ENCODE assay signal across 8 cellular contexts in the genomic region with DNA sequence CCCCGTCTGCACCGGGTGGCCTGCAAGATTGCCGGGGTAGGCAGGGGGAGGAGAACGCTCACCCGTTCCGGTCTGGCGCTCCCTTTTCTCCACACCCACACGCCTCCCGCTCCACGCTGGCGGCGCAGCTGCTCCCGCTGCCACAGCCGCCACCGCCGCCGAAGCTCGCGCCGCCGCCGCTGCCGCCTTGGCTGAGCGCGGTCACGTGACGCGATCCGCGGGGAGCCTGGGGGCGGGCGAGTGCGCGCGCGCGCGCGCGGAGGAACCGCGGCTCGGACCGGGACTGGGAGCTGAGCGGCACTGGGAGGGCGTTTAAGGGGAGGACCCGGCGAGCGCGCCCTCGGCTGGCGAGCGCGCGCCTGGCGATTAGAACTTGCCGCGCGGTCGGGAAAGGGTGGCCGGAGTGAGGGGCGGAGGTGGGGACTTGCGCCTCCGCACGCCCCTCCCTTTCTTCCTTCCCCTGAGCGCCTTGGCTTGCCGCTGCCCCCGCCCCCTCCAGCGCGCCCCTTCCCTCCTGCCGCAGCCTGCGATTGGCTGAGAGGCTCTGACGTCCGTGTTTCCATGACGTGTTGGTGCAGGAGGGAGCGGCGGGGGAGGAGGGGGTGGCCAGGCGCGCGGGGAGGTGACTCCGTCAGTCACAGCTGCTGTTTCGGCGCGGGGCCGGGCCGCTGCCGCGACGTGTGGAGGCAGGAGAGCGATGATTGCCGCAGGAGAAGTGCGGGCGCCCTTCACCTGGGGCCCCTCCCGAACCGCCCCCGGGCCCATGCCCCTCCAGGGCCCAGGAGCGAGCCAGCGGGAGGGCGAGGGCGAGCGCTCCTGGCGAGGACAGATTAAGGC. TPM values are rescaled to one million over a fixed set of nuclear protein-coding genes. Genes with fewer than 3 reads are reported as not detected.
DNase-seq lines count a peak whose midpoint lies in the region; ATAC-seq and TF ChIP-seq lines count a peak whose summit lies in the region.

No MANE protein-coding gene starts in this region.

- CTCF ChIA-PET in activated B cell treated with CpG ODN at 0.5 μM for 24 hours (lab: Charles Lee) = interaction anchor here (0.6 to 2.8 kb wide), 20 partner anchors 14 to 544 kb away, joined by 3 to 15 read pairs (median 4); no protein-coding TSS in a partner anchor

- peak overlapping the region; percentile 97 for H3K27ac ChIP-seq in caudate nucleus (ENCODE audit: low read depth, low read length)

- DNase-seq in AG09309 (ENCODE audit: low read depth) (peak; percentile 98), NCI-H226 (peak; percentile 96), activated B cell treated with CpG ODN at 0.5 μM for 24 hours (peak; percentile 97), caudate nucleus (lab: John Stamatoyannopoulos, UW) (peak; percentile 83 to 100 (median 97)), immature natural killer cell (peak; percentile 98 to 99 (median 99)), smooth muscle cell of the brain vasculature (ENCODE audit: low read depth, low spot score) (peak; percentile 97)

- no peaks in the 10 kb centered on the region for H3K27me3 Mint-ChIP-seq in activated B cell treated with CpG ODN at 0.5 μM for 24 hours
- peaks cover 16 to 20% (median 17%) of the 10 kb centered on the region in 3 donors for H3K27me3 Mint-ChIP-seq in immature natural killer cell (ENCODE audit: low read depth in 3 of 3)

- peak overlapping the region; percentile 97 for H3K4me3 ChIP-seq in AG09309 (ENCODE audit: control insufficient read depth, low read depth, low read length)

- H3K36me3 Mint-ChIP-seq in activated B cell treated with CpG ODN at 0.5 μM for 24 hours (ENCODE audit: low read depth) = peaks cover 29% of the 10 kb centered on the region
- H3K36me3 Mint-ChIP-seq in immature natural killer cell = no peaks in the 10 kb centered on the region

- H3K27ac Mint-ChIP-seq in activated B cell treated with CpG ODN at 0.5 μM for 24 hours = peak overlapping the region; percentile 94
- H3K27ac Mint-ChIP-seq in immature natural killer cell = peak overlapping the region; percentile 95 to 98 (median 98)

- H3K9me3 Mint-ChIP-seq in activated B cell treated with CpG ODN at 0.5 μM for 24 hours (peaks cover 8% of the 10 kb centered on the region), immature natural killer cell (no peaks in the 10 kb centered on the region)

- peak overlapping the region; percentile 91 for H3K4me3 Mint-ChIP-seq in activated B cell treated with CpG ODN at 0.5 μM for 24 hours
- peak overlapping the region; percentile 93 to 97 (median 96) for H3K4me3 Mint-ChIP-seq in immature natural killer cell

- TF ChIP-seq CTCF in AG09309 (IDR thresholded peaks at IDR 0.05; ENCODE audit: control insufficient read depth, insufficient read depth, low read depth, low read length, missing control alignments) = no peak
- TF ChIP-seq CTCF in activated B cell treated with CpG ODN at 0.5 μM for 24 hours (IDR thresholded peaks at IDR 0.05) = no peak

- POLR2A ChIA-PET in activated B cell treated with CpG ODN at 0.5 μM for 24 hours (lab: Charles Lee) = interaction anchor here (0.6 to 5.2 kb wide), 86 partner anchors 9 to 760 kb away, joined by 3 to 115 read pairs (median 6); partner anchors contain the start of genes GALNT4 and POC1B

- intact Hi-C loops in activated B cell treated with CpG ODN at 0.5 μM for 24 hours (cut with micrococcal nuclease) = loop anchor here (1.0 to 5.0 kb wide), 16 partner anchors 12 to 543 kb away; partner anchors contain the start of gene DUSP6

- ATAC-seq in GM19023 (IDR thresholded peaks at IDR 0.05; ENCODE audit: unreplicated experiment) = peak; percentile 65
- peak; percentile 74 for ATAC-seq in HG03196 (IDR thresholded peaks at IDR 0.05; ENCODE audit: unreplicated experiment)
- peak; percentile 75 for ATAC-seq in activated B cell treated with CpG ODN at 0.5 μM for 24 hours (ENCODE audit: low read depth)

- H3K4me1 Mint-ChIP-seq in activated B cell treated with CpG ODN at 0.5 μM for 24 hours = peaks cover 40% of the 10 kb centered on the region
- H3K4me1 Mint-ChIP-seq in immature natural killer cell = peaks cover 40 to 49% of the 10 kb centered on the region in 2 donors

RNA-seq across cellular contexts. Expression of gene ATP2B1, which starts 0.7 kb away (rescaled TPM):
- total RNA-seq in activated B cell treated with CpG ODN at 0.5 μM for 24 hours = 110 and 136 TPM in 2 replicates
- 10 to 100 TPM; 15.6 to 29.5 (median 17.8) TPM for polyA plus RNA-seq in immature natural killer cell

Comparison
In these comparisons a context has a peak if more than half of its experiments do, and no peak if none do; other contexts are left out.
1. Peak in every context shown above with its lines: DNase-seq, ATAC-seq, H3K4me3 ChIP-seq and H3K27ac ChIP-seq.